In the genomic region with DNA sequence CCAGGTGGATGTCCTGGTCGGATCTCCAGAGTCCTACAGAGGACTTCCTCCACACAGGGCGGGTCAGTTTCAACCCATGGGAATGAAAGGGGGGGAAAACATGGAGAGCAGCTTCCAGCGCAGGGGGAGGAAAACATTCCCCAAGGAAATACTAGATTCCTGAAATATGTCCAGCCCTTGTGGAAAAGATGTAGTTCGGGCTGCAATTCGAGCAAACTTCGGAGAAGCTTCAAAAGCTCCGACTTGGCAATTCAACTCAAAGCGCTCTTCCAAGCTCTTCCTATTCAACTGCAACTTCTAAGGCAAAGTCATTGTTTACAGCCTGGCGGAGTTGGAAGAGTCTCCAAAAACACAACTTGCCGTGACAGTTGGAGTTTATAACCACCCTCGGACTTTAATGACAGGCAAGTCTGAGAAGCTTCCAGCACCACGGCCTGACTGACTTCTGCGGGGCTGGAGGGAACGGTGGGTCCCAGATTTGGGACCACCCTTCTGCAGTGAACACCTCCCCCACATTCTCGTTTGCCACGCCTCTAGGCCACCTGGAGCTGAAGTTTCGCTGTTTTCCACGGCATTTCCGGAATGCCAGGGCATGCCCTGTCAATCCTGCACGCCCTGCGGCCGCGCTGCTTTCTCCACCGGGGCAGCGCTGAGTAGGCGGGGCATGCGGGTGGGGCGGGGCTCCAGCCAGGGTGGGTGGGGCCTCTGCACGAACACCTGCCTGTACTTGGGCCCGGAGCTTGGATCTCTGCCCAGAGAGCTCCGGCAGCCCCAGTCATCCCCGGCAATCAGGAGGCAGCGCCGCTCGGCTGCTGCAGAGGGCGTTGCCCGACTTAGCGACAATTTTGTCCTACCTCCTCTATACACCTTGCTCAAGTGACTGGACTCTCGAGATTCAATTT, we compare ENCODE assay signal across 8 cellular contexts. TPM values are rescaled to one million over a fixed set of nuclear protein-coding genes. Genes with fewer than 3 reads are reported as not detected.
DNase-seq lines count a peak whose midpoint lies in the region; ATAC-seq and TF ChIP-seq lines count a peak whose summit lies in the region.

No MANE protein-coding gene starts in this region.

- peaks cover 6 to 16% (median 14%) of the 10 kb centered on the region in 4 donors for H3K4me1 ChIP-seq in esophagus muscularis mucosa

- no peaks in the 10 kb centered on the region for H3K27me3 ChIP-seq in esophagus muscularis mucosa

- no peaks in the 10 kb centered on the region for H3K9me3 Mint-ChIP-seq in natural killer cell
- no peaks in the 10 kb centered on the region for H3K9me3 Mint-ChIP-seq in stimulated activated naive CD8-positive, alpha-beta T cell treated with anti-CD3 and anti-CD28 coated beads, Interleukin-15, amount 100 ng/mL, for 72 hours

- H3K4me3 ChIP-seq in esophagus muscularis mucosa, result peak overlapping the region; percentile 47 to 58 (median 50)

- peak overlapping the region; percentile 82 for H3K4me3 Mint-ChIP-seq in natural killer cell
- H3K4me3 Mint-ChIP-seq in stimulated activated naive CD8-positive, alpha-beta T cell treated with anti-CD3 and anti-CD28 coated beads, Interleukin-15, amount 100 ng/mL, for 72 hours, result peak overlapping the region; percentile 62 to 75

- peak; percentile 81 for DNase-seq in AG08395 (ENCODE audit: low spot score)
- DNase-seq in GM19240 (ENCODE audit: insufficient read length, low spot score), result peak; percentile 72
- DNase-seq in NCI-H748 treated with DMSO at 0.1 percent for 48 hours (lab: John Stamatoyannopoulos, UW), result peak; percentile 73
- peak; percentile 72 for DNase-seq in activated T-cell treated with anti-CD3 and anti-CD28 coated beads for 1 hour (ENCODE audit: low read depth)
- DNase-seq in esophagus muscularis mucosa (ENCODE audit: extremely low spot score), result no peak
- DNase-seq in natural killer cell, result no peak
- DNase-seq in stimulated activated naive CD8-positive, alpha-beta T cell treated with anti-CD3 and anti-CD28 coated beads, Interleukin-15, amount 100 ng/mL, for 72 hours, result peak; percentile 77 to 85

- no peaks in the 10 kb centered on the region for H3K9me3 ChIP-seq in esophagus muscularis mucosa

- ATAC-seq in HG03439 (IDR thresholded peaks at IDR 0.05; ENCODE audit: unreplicated experiment) (peak; percentile 99), natural killer cell (peak; percentile 80 to 90 (median 80))
- ATAC-seq in stimulated activated naive CD8-positive, alpha-beta T cell treated with anti-CD3 and anti-CD28 coated beads, Interleukin-15, amount 100 ng/mL, for 72 hours, result peak; percentile 99

- WGBS in esophagus muscularis mucosa, result 22% methylated on average over 36 of the region's 39 CpGs

- intact Hi-C loops in esophagus muscularis mucosa (cut with DNase I), result loop anchor here (5.0 kb wide), 2 partner anchors 156 to 256 kb away; a partner anchor contains a TSS
- intact Hi-C loops in natural killer cell (cut with micrococcal nuclease), result no loop called here

- no peak for TF ChIP-seq POLR2A in esophagus muscularis mucosa (IDR thresholded peaks at IDR 0.05; ENCODE audit: low read depth)

- peak; percentile 51 to 69 (median 67) for TF ChIP-seq CTCF in esophagus muscularis mucosa (IDR thresholded peaks at IDR 0.05)
- no peak for TF ChIP-seq CTCF in natural killer cell (IDR thresholded peaks at IDR 0.05)

- no peaks in the 10 kb centered on the region for H3K36me3 Mint-ChIP-seq in natural killer cell

- H3K27ac Mint-ChIP-seq in natural killer cell, result no peak overlapping the region
- peak overlapping the region in 1 of 2 donors; percentile 10 for H3K27ac Mint-ChIP-seq in stimulated activated naive CD8-positive, alpha-beta T cell treated with anti-CD3 and anti-CD28 coated beads, Interleukin-15, amount 100 ng/mL, for 72 hours

- H3K27me3 Mint-ChIP-seq in natural killer cell (ENCODE audit: low read depth in 2 of 2), result peaks cover 41 to 62% of the 10 kb centered on the region in 2 donors
- H3K27me3 Mint-ChIP-seq in stimulated activated naive CD8-positive, alpha-beta T cell treated with anti-CD3 and anti-CD28 coated beads, Interleukin-15, amount 100 ng/mL, for 72 hours, result peaks cover 28% of the 10 kb centered on the region

- H3K27ac ChIP-seq in esophagus muscularis mucosa (replicated peaks in 1 of 4), result peak overlapping the region; percentile 40 to 46 (median 40)

- TF ChIP-seq EP300 in esophagus muscularis mucosa (IDR thresholded peaks at IDR 0.05), result no peak

- peaks cover 8 to 13% of the 10 kb centered on the region in 2 donors for H3K4me1 Mint-ChIP-seq in natural killer cell
- H3K4me1 Mint-ChIP-seq in stimulated activated naive CD8-positive, alpha-beta T cell treated with anti-CD3 and anti-CD28 coated beads, Interleukin-15, amount 100 ng/mL, for 72 hours, result peaks cover 32% of the 10 kb centered on the region

- H3K36me3 ChIP-seq in esophagus muscularis mucosa, result no peaks in the 10 kb centered on the region

RNA-seq across cellular contexts. Expression of a gene that starts 49.0 kb away (rescaled TPM):
- total RNA-seq in esophagus muscularis mucosa (10 to 100 TPM in 3 of 4 donors, 1 to 10 TPM in 1; 10.0 to 13.7 (median 11.0) TPM), natural killer cell (10 to 100 TPM; 14.2 to 92.3 (median 20.1) TPM)

Comparison
In these comparisons a context has a peak if more than half of its experiments do, and no peak if none do; other contexts are left out.
1. DNase-seq: peak in AG08395 (single experiment), GM19240 (single experiment), NCI-H748 treated with DMSO at 0.1 percent for 48 hours (single experiment), activated T-cell treated with anti-CD3 and anti-CD28 coated beads for 1 hour (single experiment) and stimulated activated naive CD8-positive, alpha-beta T cell treated with anti-CD3 and anti-CD28 coated beads, Interleukin-15, amount 100 ng/mL, for 72 hours (2 of 2); none in esophagus muscularis mucosa (single experiment) and natural killer cell (single experiment).
2. Peak in every context shown above with its lines, with median percentiles within 50 percentile points of each other: ATAC-seq.